Comparison of ENCODE assay signal across 1 cellular context in genomic region chr3:4739289-4740236, GRCh38.
TF ChIP-seq lines count a peak whose summit lies in the region.

No MANE protein-coding gene starts in this region.

TF ChIP-seq in K562, 482 proteins besides CTCF, POLR2A, EP300 and RAD21 (continued from another document and continues in another):
- TF ChIP-seq HBP1 (CRISPR knock-in tag; IDR thresholded peaks at IDR 0.05) (no peak), SMAD2 (IDR thresholded peaks at IDR 0.05; ENCODE audit: low read depth, low read length) (no peak), PTTG1 (tag; IDR thresholded peaks at IDR 0.05; ENCODE audit: low read depth) (no peak; the same call in 1 of the 2 replicates), HDGF (IDR thresholded peaks at IDR 0.05) (no peak), DACH1 (IDR thresholded peaks at IDR 0.05; ENCODE audit: partially characterized antibody) (peak; percentile 43), SLC30A9 (CRISPR knock-in tag; IDR thresholded peaks at IDR 0.05) (no peak), KLF13 (tag; IDR thresholded peaks at IDR 0.05; ENCODE audit: borderline replicate concordance, low read depth) (no peak), HMG20A (CRISPR knock-in tag; conservative IDR thresholded peaks at IDR 0.05) (no peak), GTF2A2 (tag; IDR thresholded peaks at IDR 0.05) (no peak), SMAD3 (CRISPR knock-in tag; conservative IDR thresholded peaks at IDR 0.05) (no peak), ELF1 (tag; IDR thresholded peaks at IDR 0.05) (peak; percentile 89), CLOCK (CRISPR knock-in tag; IDR thresholded peaks at IDR 0.05; ENCODE audit: borderline replicate concordance) (no peak), USF2 (CRISPR knock-in tag; IDR thresholded peaks at IDR 0.05) (peak; percentile 63), NFYB (IDR thresholded peaks at IDR 0.05; ENCODE audit: extremely low read depth, insufficient read length) (peak; percentile 54), ZNF318 (IDR thresholded peaks at IDR 0.05; ENCODE audit: borderline replicate concordance in 1 of 2, low read depth in 1 of 2) (peak in 1 of 2 experiments; percentile 28; a peak in 1 of 4 replicates), SAFB2 (IDR thresholded peaks at IDR 0.05; ENCODE audit: borderline replicate concordance, low read depth, low read length, severe bottlenecking) (no peak), ZNF407 (IDR thresholded peaks at IDR 0.05; ENCODE audit: low read depth) (no peak), CC2D1A (IDR thresholded peaks at IDR 0.05) (peak; percentile 100), PBX2 (CRISPR knock-in tag; IDR thresholded peaks at IDR 0.05; ENCODE audit: low read depth) (no peak), PBX2 (tag; conservative IDR thresholded peaks at IDR 0.05; ENCODE audit: low read depth) (no peak), ATF2 (CRISPR knock-in tag; IDR thresholded peaks at IDR 0.05) (no peak), CBFB (CRISPR knock-in tag; IDR thresholded peaks at IDR 0.05) (no peak), PREB (CRISPR knock-in tag; IDR thresholded peaks at IDR 0.05) (no peak)
